In genomic region chr19:19514881-19515763, GRCh38 we compare ENCODE assay signal across 8 cellular contexts. TPM values are rescaled to one million over a fixed set of nuclear protein-coding genes. Genes with fewer than 3 reads are reported as not detected.
DNase-seq lines count a peak whose midpoint lies in the region; ATAC-seq and TF ChIP-seq lines count a peak whose summit lies in the region.

Gene TSSK6, minus strand, starts transcription at chr19:19515548. Its CDS starts 121 bp downstream, at chr19:19515427.

- no peaks in the 10 kb centered on the region for H3K27me3 Mint-ChIP-seq in CD4-positive, alpha-beta T cell
- H3K27me3 Mint-ChIP-seq in endodermal cell (ENCODE audit: insufficient read depth) (no peaks in the 10 kb centered on the region), neural crest cell (ENCODE audit: low read depth) (peaks cover 5% of the 10 kb centered on the region)

- no peak for ATAC-seq in CD4-positive, alpha-beta T cell (ENCODE audit: poor library complexity)

- no peaks in the 10 kb centered on the region for H3K9me3 Mint-ChIP-seq in CD4-positive, alpha-beta T cell
- no peaks in the 10 kb centered on the region for H3K9me3 Mint-ChIP-seq in endodermal cell
- H3K9me3 Mint-ChIP-seq in neural crest cell: no peaks in the 10 kb centered on the region

- H3K36me3 Mint-ChIP-seq in CD4-positive, alpha-beta T cell (ENCODE audit: low read depth): peaks cover 19% of the 10 kb centered on the region
- peaks cover 16% of the 10 kb centered on the region for H3K36me3 Mint-ChIP-seq in endodermal cell (ENCODE audit: low read depth)
- H3K36me3 Mint-ChIP-seq in neural crest cell (ENCODE audit: low read depth): peaks cover 8% of the 10 kb centered on the region

- no peaks in the 10 kb centered on the region for H3F3A ChIP-seq in OCI-LY1 (ENCODE audit: insufficient read depth, low read length)

- H3K9ac ChIP-seq in OCI-LY1 (ENCODE audit: low read length) (peak within 1 kb of the TSS; percentile 94), endodermal cell (ENCODE audit: extremely low read depth, low read length, poor library complexity, severe bottlenecking) (peak within 1 kb of the TSS; percentile 79)

- intact Hi-C loops in CD4-positive, alpha-beta T cell (cut with DNase I, micrococcal nuclease): loop anchor here in 1 of 2 experiments (5.0 kb wide), 2 partner anchors 262 to 1992 kb away; partner anchors contain the start of gene ZNF429

- H3K4me3 ChIP-seq in OCI-LY1 (ENCODE audit: low read depth, low read length, poor library complexity, severe bottlenecking) (peak within 1 kb of the TSS; percentile 95), endodermal cell (ENCODE audit: low read length) (peak within 1 kb of the TSS; percentile 98)

- H2AFZ ChIP-seq in OCI-LY1 (ENCODE audit: low read length): no peak within 1 kb of the TSS

- WGBS in endodermal cell (ENCODE audit: insufficient coverage in 1 of 2, insufficient read length in 1 of 2), 2 experiments: 95 to 96% methylated on average over 65 to 78 of the region's 78 CpGs

- H3K27ac ChIP-seq in CD4-positive, alpha-beta T cell (ENCODE audit: low read depth, low read length): peak within 1 kb of the TSS; percentile 87
- H3K27ac ChIP-seq in OCI-LY1 (ENCODE audit: low read depth, low read length, poor library complexity, severe bottlenecking): peak within 1 kb of the TSS; percentile 73
- no peak within 1 kb of the TSS for H3K27ac ChIP-seq in endodermal cell (ENCODE audit: low read depth, low read length)

- POLR2A ChIA-PET in CD4-positive, alpha-beta T cell (lab: Charles Lee): interaction anchor here (0.7 to 2.6 kb wide), 19 partner anchors 8 to 563 kb away, joined by 3 to 14 read pairs (median 4); partner anchors contain the start of genes ATP13A1, GATAD2A, GMIP and ZNF101

- no peaks in the 10 kb centered on the region for H3K9me2 ChIP-seq in OCI-LY1 (ENCODE audit: low read depth, low read length)

- H3K4me2 ChIP-seq in OCI-LY1 (ENCODE audit: low read length): peak within 1 kb of the TSS; percentile 87

- H3K27me3 ChIP-seq in CD4-positive, alpha-beta T cell (ENCODE audit: control insufficient read depth, insufficient read depth, low read length): no peaks in the 10 kb centered on the region
- no peaks in the 10 kb centered on the region for H3K27me3 ChIP-seq in OCI-LY1 (ENCODE audit: insufficient read depth, low read length)
- no peaks in the 10 kb centered on the region for H3K27me3 ChIP-seq in endodermal cell (ENCODE audit: control insufficient read depth, insufficient read depth, low read length, poor library complexity, severe bottlenecking)

- no peaks in the 10 kb centered on the region for H3K9me3 ChIP-seq in CD4-positive, alpha-beta T cell (ENCODE audit: control insufficient read depth, low read length)
- H3K9me3 ChIP-seq in OCI-LY1 (ENCODE audit: low read length): no peaks in the 10 kb centered on the region
- no peaks in the 10 kb centered on the region for H3K9me3 ChIP-seq in endodermal cell (ENCODE audit: control insufficient read depth, low read length)

- H3K36me3 ChIP-seq in OCI-LY1 (ENCODE audit: insufficient read depth, low read length): peaks cover 16% of the 10 kb centered on the region
- peaks cover 19% of the 10 kb centered on the region for H3K36me3 ChIP-seq in endodermal cell (ENCODE audit: control insufficient read depth, insufficient read depth, low read length)

- H3K27ac Mint-ChIP-seq in CD4-positive, alpha-beta T cell: peak within 1 kb of the TSS; percentile 86
- peak within 1 kb of the TSS; percentile 96 for H3K27ac Mint-ChIP-seq in endodermal cell
- H3K27ac Mint-ChIP-seq in neural crest cell (ENCODE audit: unreplicated experiment): peak within 1 kb of the TSS; percentile 90

- TF ChIP-seq CTCF in CD4-positive, alpha-beta T cell (IDR thresholded peaks at IDR 0.05): no peak
- TF ChIP-seq CTCF in OCI-LY1 (IDR thresholded peaks at IDR 0.05; ENCODE audit: low read length): no peak
- no peak for TF ChIP-seq CTCF in endodermal cell (conservative IDR thresholded peaks at IDR 0.05)
- TF ChIP-seq CTCF in neural crest cell (conservative IDR thresholded peaks at IDR 0.05): no peak

- H3K4me1 ChIP-seq in OCI-LY1 (ENCODE audit: insufficient read depth, low read length, severe bottlenecking) (peaks cover 34% of the 10 kb centered on the region), endodermal cell (ENCODE audit: control insufficient read depth, insufficient read depth, low read length) (no peaks in the 10 kb centered on the region)

- no peak for DNase-seq in CD4-positive, alpha-beta T cell
- no peak for DNase-seq in endodermal cell
- no peak for DNase-seq in neural crest cell (ENCODE audit: low read depth, low spot score)
- no peak for DNase-seq in HK-2 (ENCODE audit: unreplicated experiment)
- DNase-seq in OCI-M2 (lab: John Stamatoyannopoulos, UW; ENCODE audit: unreplicated experiment): no peak
- no peak for DNase-seq in NCI-H1417 treated with DMSO at 0.1 percent for 48 hours (lab: John Stamatoyannopoulos, UW)
- no peak for DNase-seq in activated CD4-positive, alpha-beta T cell treated with anti-CD3 and anti-CD28 coated beads, Interleukin-2, amount 50 U/mL, for 4 hours

- peaks cover 27% of the 10 kb centered on the region for H3K4me1 Mint-ChIP-seq in CD4-positive, alpha-beta T cell (ENCODE audit: low read depth)
- H3K4me1 Mint-ChIP-seq in endodermal cell (no peaks in the 10 kb centered on the region), neural crest cell (peaks cover 10% of the 10 kb centered on the region)

- H4K20me1 ChIP-seq in OCI-LY1 (ENCODE audit: insufficient read depth, low read length): no peaks in the 10 kb centered on the region

- peaks cover 33% of the 10 kb centered on the region for H3K79me2 ChIP-seq in OCI-LY1 (ENCODE audit: insufficient read depth, low read length)

- peak within 1 kb of the TSS; percentile 94 for H3K4me3 Mint-ChIP-seq in CD4-positive, alpha-beta T cell
- H3K4me3 Mint-ChIP-seq in endodermal cell: peak within 1 kb of the TSS; percentile 87
- peak within 1 kb of the TSS; percentile 99 for H3K4me3 Mint-ChIP-seq in neural crest cell

- CTCF ChIA-PET in CD4-positive, alpha-beta T cell (lab: Charles Lee): interaction anchor here (1.5 kb wide), 2 partner anchors 17 to 129 kb away, joined by 5 read pairs; partner anchors contain the start of gene GMIP

RNA-seq across cellular contexts. Expression of gene TSSK6, which starts in this region (rescaled TPM):
- 1 to 10 TPM; 3.4 to 5.5 TPM for total RNA-seq in CD4-positive, alpha-beta T cell
- 1 to 10 TPM; 2.9 to 5.0 TPM for total RNA-seq in endodermal cell
- 3.5 TPM for polyA plus RNA-seq in endodermal cell (2013, experiment 1 of 2)
- 2.5 TPM for polyA plus RNA-seq in endodermal cell (2013, experiment 2 of 2)
- 2.7 and 2.9 TPM in 2 replicates for total RNA-seq in neural crest cell
